18 cellular contexts compared by ENCODE assay signal in genomic region chr17:77781536-77781935, GRCh38.
DNase-seq lines count a peak whose midpoint lies in the region; ATAC-seq and TF ChIP-seq lines count a peak whose summit lies in the region.
"Had no signal": no experiment of that assay in that cellular context is flagged by ENCODE, and none has a peak within 500 bp of the region (broad histone marks: within the 10 kb centered on the region; RNA-seq: fewer than 3 reads in every experiment).

No MANE protein-coding gene starts in this region.

- H3K4me1 ChIP-seq in GM23338 (ENCODE audit: insufficient read depth) (peaks cover 29% of the 10 kb centered on the region), mesenchymal stem cell (ENCODE audit: control insufficient read depth, insufficient read depth, low read depth, low read length) (no peaks in the 10 kb centered on the region)

- no peak overlapping the region for H2BK15ac ChIP-seq in mesenchymal stem cell (ENCODE audit: low read depth, poor library complexity, severe bottlenecking)

- H3K9me2 ChIP-seq in GM23338 (ENCODE audit: insufficient read depth), result no peaks in the 10 kb centered on the region

- H3K36me3 Mint-ChIP-seq in GM23338 (ENCODE audit: low read depth) (peaks cover 4% of the 10 kb centered on the region; the same call in 2 of the 3 replicates), T-helper 17 cell (ENCODE audit: low read depth) (no peaks in the 10 kb centered on the region)
- H3K36me3 Mint-ChIP-seq in stimulated activated naive B cell treated with anti-CD40 and anti-IgM and Interleukin-4, amounts not matched to agents 10 μg/mL and 1 μg/mL and 100 μg/mL, for 72 hours, result no peaks in the 10 kb centered on the region
- H3K36me3 Mint-ChIP-seq in T-helper 2 cell treated with Interferon-gamma antibody and Interleukin-4, amounts not matched to agents 5 μg/mL and 100 μg/mL, for 36 hours (ENCODE audit: low read depth), result no peaks in the 10 kb centered on the region
- H3K36me3 Mint-ChIP-seq: CD4-positive, alpha-beta memory T cell had no signal

- H2AK5ac ChIP-seq in mesenchymal stem cell (ENCODE audit: low read length, severe bottlenecking), result no peak overlapping the region

- H2BK120ac ChIP-seq in mesenchymal stem cell (ENCODE audit: low read depth, low read length), result no peak overlapping the region

- H3K36me3 ChIP-seq in GM23338 (ENCODE audit: insufficient read depth) (no peaks in the 10 kb centered on the region), mesenchymal stem cell (ENCODE audit: control insufficient read depth in 1 of 2, insufficient read depth in 2 of 2, low read depth in 1 of 2, low read length in 2 of 2) (no peaks in the 10 kb centered on the region)

- peaks cover 47% of the 10 kb centered on the region for H3K4me1 Mint-ChIP-seq in GM23338
- H3K4me1 Mint-ChIP-seq in T-helper 17 cell, result peaks cover 13% of the 10 kb centered on the region
- no peaks in the 10 kb centered on the region for H3K4me1 Mint-ChIP-seq in stimulated activated naive B cell treated with anti-CD40 and anti-IgM and Interleukin-4, amounts not matched to agents 10 μg/mL and 1 μg/mL and 100 μg/mL, for 72 hours
- peaks cover 14% of the 10 kb centered on the region for H3K4me1 Mint-ChIP-seq in T-helper 2 cell treated with Interferon-gamma antibody and Interleukin-4, amounts not matched to agents 5 μg/mL and 100 μg/mL, for 36 hours (ENCODE audit: low read depth)

- no peak overlapping the region for H4K91ac ChIP-seq in mesenchymal stem cell (ENCODE audit: low read length)

- peak; percentile 47 for DNase-seq in GM23338 (ENCODE audit: low spot score)
- DNase-seq in T-helper 17 cell, result no peak
- DNase-seq in iPS-NIHi11 (ENCODE audit: low spot score), result peak; percentile 55
- no peak for DNase-seq in stimulated activated naive B cell treated with anti-CD40 and anti-IgM and Interleukin-4, amounts not matched to agents 10 μg/mL and 1 μg/mL and 100 μg/mL, for 72 hours
- no peak for DNase-seq in NCI-H1092 treated with DMSO at 0.1 percent for 48 hours (lab: John Stamatoyannopoulos, UW)
- DNase-seq in mesenchymal stem cell, result no peak
- no peak for DNase-seq in T-helper 2 cell treated with Interferon-gamma antibody and Interleukin-4, amounts not matched to agents 5 μg/mL and 100 μg/mL, for 36 hours (ENCODE audit: low spot score)
- DNase-seq: 8988T; C1 segment of cervical spinal cord; Calu3; CD4-positive, alpha-beta memory T cell; COR-L47; DMS53; DMS79 treated with DMSO at 0.1 percent for 48 hours; GF-D8; GOT3; H9 had no signal

- peak overlapping the region; percentile 57; the same call in 1 of the 2 replicates for H3K4me2 ChIP-seq in GM23338
- H3K4me2 ChIP-seq in mesenchymal stem cell (ENCODE audit: low read length, poor library complexity, severe bottlenecking), result no peak overlapping the region

- H3K79me1 ChIP-seq in mesenchymal stem cell (replicated peaks; ENCODE audit: low read length, poor library complexity, severe bottlenecking), result no peaks in the 10 kb centered on the region

- H2AFZ ChIP-seq in GM23338, result no peak overlapping the region
- no peak overlapping the region for H2AFZ ChIP-seq in mesenchymal stem cell (ENCODE audit: low read depth, low read length)

- peaks cover 73% of the 10 kb centered on the region for H3K27me3 Mint-ChIP-seq in GM23338 (ENCODE audit: insufficient read depth, low read depth, poor library complexity)
- no peaks in the 10 kb centered on the region for H3K27me3 Mint-ChIP-seq in T-helper 17 cell
- H3K27me3 Mint-ChIP-seq in stimulated activated naive B cell treated with anti-CD40 and anti-IgM and Interleukin-4, amounts not matched to agents 10 μg/mL and 1 μg/mL and 100 μg/mL, for 72 hours, result peaks cover 41 to 54% of the 10 kb centered on the region in 2 donors
- no peaks in the 10 kb centered on the region for H3K27me3 Mint-ChIP-seq in T-helper 2 cell treated with Interferon-gamma antibody and Interleukin-4, amounts not matched to agents 5 μg/mL and 100 μg/mL, for 36 hours (ENCODE audit: low read depth)
- H3K27me3 Mint-ChIP-seq: CD4-positive, alpha-beta memory T cell had no signal

- H4K8ac ChIP-seq in mesenchymal stem cell (ENCODE audit: low read length), result no peak overlapping the region

- H2BK12ac ChIP-seq in mesenchymal stem cell (ENCODE audit: low read length in 2 of 2), result no peak overlapping the region

- no peak overlapping the region for H3K4me3 ChIP-seq in GM23338
- no peak overlapping the region for H3K4me3 ChIP-seq in mesenchymal stem cell (ENCODE audit: insufficient read depth in 1 of 2, low read depth in 1 of 2, low read length in 2 of 2)

- peaks cover 53% of the 10 kb centered on the region for H3K27me3 ChIP-seq in GM23338 (ENCODE audit: insufficient read depth)
- peaks cover 62 to 77% of the 10 kb centered on the region in 2 experiments for H3K27me3 ChIP-seq in mesenchymal stem cell (ENCODE audit: control insufficient read depth in 1 of 2, insufficient read depth in 1 of 2, low read length in 2 of 2)

- no peaks in the 10 kb centered on the region for H4K20me1 ChIP-seq in GM23338 (replicated peaks; ENCODE audit: insufficient read depth)

- H3K27ac Mint-ChIP-seq in GM23338 (no peak overlapping the region), T-helper 17 cell (peak overlapping the region; percentile 95)
- peak overlapping the region; percentile 47 for H3K27ac Mint-ChIP-seq in stimulated activated naive B cell treated with anti-CD40 and anti-IgM and Interleukin-4, amounts not matched to agents 10 μg/mL and 1 μg/mL and 100 μg/mL, for 72 hours
- H3K27ac Mint-ChIP-seq in T-helper 2 cell treated with Interferon-gamma antibody and Interleukin-4, amounts not matched to agents 5 μg/mL and 100 μg/mL, for 36 hours, result no peak overlapping the region
- H3K27ac Mint-ChIP-seq: H9 had no signal

- no peak for TF ChIP-seq CTCF in GM23338 (conservative IDR thresholded peaks at IDR 0.05; ENCODE audit: low read depth in 2 of 2)

- H3K9ac ChIP-seq in mesenchymal stem cell (ENCODE audit: low read length), result no peak overlapping the region

- H3K18ac ChIP-seq in mesenchymal stem cell (ENCODE audit: low read depth in 1 of 2, low read length in 2 of 2), result no peak overlapping the region

- H3K27ac ChIP-seq in GM23338 (ENCODE audit: low read depth), result no peak overlapping the region
- no peak overlapping the region for H3K27ac ChIP-seq in mesenchymal stem cell (ENCODE audit: low read length, poor library complexity, severe bottlenecking)

- no peak overlapping the region for H3K14ac ChIP-seq in mesenchymal stem cell (ENCODE audit: low read length in 2 of 2)

- 77% methylated on average over 3 of the region's 7 CpGs for WGBS in mesenchymal stem cell

- H3K23ac ChIP-seq in mesenchymal stem cell (ENCODE audit: low read length in 2 of 2), result no peak overlapping the region

- no peak overlapping the region for H2BK5ac ChIP-seq in mesenchymal stem cell (ENCODE audit: low read depth, low read length, poor library complexity, severe bottlenecking)

- no peak overlapping the region for H3K4ac ChIP-seq in mesenchymal stem cell (ENCODE audit: low read depth in 1 of 2, low read length in 2 of 2)

- H3K79me2 ChIP-seq in GM23338 (replicated peaks; ENCODE audit: insufficient read depth), result no peaks in the 10 kb centered on the region

- peaks cover 8% of the 10 kb centered on the region for H3K9me3 Mint-ChIP-seq in GM23338
- no peaks in the 10 kb centered on the region for H3K9me3 Mint-ChIP-seq in stimulated activated naive B cell treated with anti-CD40 and anti-IgM and Interleukin-4, amounts not matched to agents 10 μg/mL and 1 μg/mL and 100 μg/mL, for 72 hours
- H3K9me3 Mint-ChIP-seq in T-helper 2 cell treated with Interferon-gamma antibody and Interleukin-4, amounts not matched to agents 5 μg/mL and 100 μg/mL, for 36 hours, result no peaks in the 10 kb centered on the region

- H3K9me3 ChIP-seq in T-helper 17 cell (ENCODE audit: control insufficient read depth, low read length, poor library complexity, severe bottlenecking), result no peaks in the 10 kb centered on the region
- H3K9me3 ChIP-seq in mesenchymal stem cell (ENCODE audit: control insufficient read depth, low read length), result no peaks in the 10 kb centered on the region

- peak; percentile 10; the same call in 1 of the 3 replicates for ATAC-seq in GM23338
- ATAC-seq in T-helper 17 cell, result no peak
- no peak for ATAC-seq in stimulated activated naive B cell treated with anti-CD40 and anti-IgM and Interleukin-4, amounts not matched to agents 10 μg/mL and 1 μg/mL and 100 μg/mL, for 72 hours (replicated peaks)
- ATAC-seq: HCT116 had no signal

- H3K4me3 Mint-ChIP-seq in GM23338 (no peak overlapping the region), T-helper 17 cell (no peak overlapping the region)
- no peak overlapping the region for H3K4me3 Mint-ChIP-seq in stimulated activated naive B cell treated with anti-CD40 and anti-IgM and Interleukin-4, amounts not matched to agents 10 μg/mL and 1 μg/mL and 100 μg/mL, for 72 hours
- H3K4me3 Mint-ChIP-seq in T-helper 2 cell treated with Interferon-gamma antibody and Interleukin-4, amounts not matched to agents 5 μg/mL and 100 μg/mL, for 36 hours, result no peak overlapping the region
- H3K4me3 Mint-ChIP-seq: CD4-positive, alpha-beta memory T cell; H9 had no signal

- no peaks in the 10 kb centered on the region; the same call in 1 of the 2 replicates for H3F3A ChIP-seq in GM23338 (replicated peaks; ENCODE audit: low read depth)

TF ChIP-seq in GM23338, 12 proteins besides CTCF, POLR2A, EP300 and RAD21 (continues in another document):
- no peak for TF ChIP-seq EZH2phosphoT487 (IDR thresholded peaks at IDR 0.05; ENCODE audit: unreplicated experiment)
- TF ChIP-seq, protein P1, sequence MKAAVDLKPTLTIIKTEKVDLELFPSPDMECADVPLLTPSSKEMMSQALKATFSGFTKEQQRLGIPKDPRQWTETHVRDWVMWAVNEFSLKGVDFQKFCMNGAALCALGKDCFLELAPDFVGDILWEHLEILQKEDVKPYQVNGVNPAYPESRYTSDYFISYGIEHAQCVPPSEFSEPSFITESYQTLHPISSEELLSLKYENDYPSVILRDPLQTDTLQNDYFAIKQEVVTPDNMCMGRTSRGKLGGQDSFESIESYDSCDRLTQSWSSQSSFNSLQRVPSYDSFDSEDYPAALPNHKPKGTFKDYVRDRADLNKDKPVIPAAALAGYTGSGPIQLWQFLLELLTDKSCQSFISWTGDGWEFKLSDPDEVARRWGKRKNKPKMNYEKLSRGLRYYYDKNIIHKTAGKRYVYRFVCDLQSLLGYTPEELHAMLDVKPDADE (IDR thresholded peaks at IDR 0.05), result no peak
- no peak for TF ChIP-seq POLR2AphosphoS5 (IDR thresholded peaks at IDR 0.05; ENCODE audit: low read depth)
- TF ChIP-seq NANOG (IDR thresholded peaks at IDR 0.05; ENCODE audit: borderline replicate concordance), result no peak
- TF ChIP-seq CREB1 (CRISPR knock-in tag; IDR thresholded peaks at IDR 0.05; ENCODE audit: low read depth), result no peak

Comparison
In these comparisons a context has a peak if more than half of its experiments do, and no peak if none do; other contexts are left out.
1. DNase-seq: peak in GM23338 (single experiment) and iPS-NIHi11 (single experiment); none in T-helper 17 cell (0 of 3), stimulated activated naive B cell treated with anti-CD40 and anti-IgM and Interleukin-4, amounts not matched to agents 10 μg/mL and 1 μg/mL and 100 μg/mL, for 72 hours (single experiment), NCI-H1092 treated with DMSO at 0.1 percent for 48 hours (single experiment), mesenchymal stem cell (single experiment) and T-helper 2 cell treated with Interferon-gamma antibody and Interleukin-4, amounts not matched to agents 5 μg/mL and 100 μg/mL, for 36 hours (single experiment).
2. H3K27ac Mint-ChIP-seq: peak in T-helper 17 cell (single experiment) and stimulated activated naive B cell treated with anti-CD40 and anti-IgM and Interleukin-4, amounts not matched to agents 10 μg/mL and 1 μg/mL and 100 μg/mL, for 72 hours (single experiment); none in GM23338 (single experiment) and T-helper 2 cell treated with Interferon-gamma antibody and Interleukin-4, amounts not matched to agents 5 μg/mL and 100 μg/mL, for 36 hours (single experiment).